ENCODE assay signal across 11 cellular contexts in the genomic region with DNA sequence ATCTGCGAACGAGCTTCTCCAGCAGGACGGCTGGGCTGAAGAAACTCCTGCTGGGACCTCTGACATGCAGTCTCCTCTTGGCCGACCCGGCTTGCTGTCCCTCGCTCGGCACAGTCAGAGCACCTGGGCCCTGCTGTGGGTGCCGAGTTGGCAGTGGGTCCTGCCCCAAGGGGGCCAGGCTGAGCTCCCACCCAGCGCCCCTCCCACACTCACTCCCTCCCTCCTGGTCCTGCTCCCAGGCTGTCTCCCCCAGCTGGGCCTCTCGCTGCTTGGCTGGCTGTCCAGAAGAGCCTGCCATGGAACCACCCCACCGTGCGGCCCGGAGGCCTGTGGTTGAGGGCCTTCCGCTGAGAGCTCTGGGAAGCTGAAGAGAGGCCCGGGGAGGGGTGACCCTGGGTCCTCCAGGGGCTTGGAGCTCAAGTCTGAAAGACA. TPM values are rescaled to one million over a fixed set of nuclear protein-coding genes. Genes with fewer than 3 reads are reported as not detected.
DNase-seq lines count a peak whose midpoint lies in the region; ATAC-seq, FAIRE-seq and TF ChIP-seq lines count a peak whose summit lies in the region.
"Had no signal": no experiment of that assay in that cellular context is flagged by ENCODE, and none has a peak within 500 bp of the region (broad histone marks: within the 10 kb centered on the region; RNA-seq: fewer than 3 reads in every experiment).

No MANE protein-coding gene starts in this region.

- H3K9ac ChIP-seq in IMR-90 (ENCODE audit: low read depth, low read length) (0 out of 2 replicates have a peak overlapping the region, but pooled peaks have one; percentile 6), H9 (ENCODE audit: extremely low read depth, insufficient read length, low read length) (no peak overlapping the region)

- no peak overlapping the region for H3K27ac ChIP-seq in IMR-90 (ENCODE audit: insufficient read depth, low read length)
- H3K27ac ChIP-seq in esophagus muscularis mucosa (replicated peaks in 1 of 4) = peak overlapping the region; percentile 72 to 77 (median 74)
- H3K27ac ChIP-seq in lower lobe of right lung = peak overlapping the region; percentile 49
- no peak overlapping the region for H3K27ac ChIP-seq in H9 (ENCODE audit: insufficient read length, low read depth, low read length)

- peaks cover 23% of the 10 kb centered on the region for H3K9me1 ChIP-seq in IMR-90 (ENCODE audit: insufficient read depth, low read length)

- H3K4me1 Mint-ChIP-seq in stimulated activated naive B cell treated with anti-CD40 and anti-IgM and Interleukin-4, amounts not matched to agents 10 μg/mL and 1 μg/mL and 100 μg/mL, for 72 hours = peaks cover 72 to 95% of the 10 kb centered on the region in 2 donors
- peaks cover 34 to 42% of the 10 kb centered on the region in 2 experiments for H3K4me1 Mint-ChIP-seq in H9

- H3K14ac ChIP-seq in IMR-90 (replicated peaks; ENCODE audit: low read depth, low read length) (no peak overlapping the region), H9 (ENCODE audit: insufficient read depth, low read length) (no peak overlapping the region)

- POLR2A ChIA-PET in IMR-90 (lab: Charles Lee; ENCODE audit: unreplicated experiment) = interaction anchor here (0.5 kb wide), 1 partner anchor 11 kb away, joined by 3 read pairs; no protein-coding TSS in a partner anchor

- H2BK15ac ChIP-seq in IMR-90 (ENCODE audit: low read depth, low read length) (no peak overlapping the region), H9 (ENCODE audit: low read depth, low read length) (no peak overlapping the region)

- peak overlapping the region; percentile 95 for H3K27ac Mint-ChIP-seq in stimulated activated naive B cell treated with anti-CD40 and anti-IgM and Interleukin-4, amounts not matched to agents 10 μg/mL and 1 μg/mL and 100 μg/mL, for 72 hours
- H3K27ac Mint-ChIP-seq in H9 = no peak overlapping the region

- H3K36me3 Mint-ChIP-seq in stimulated activated naive B cell treated with anti-CD40 and anti-IgM and Interleukin-4, amounts not matched to agents 10 μg/mL and 1 μg/mL and 100 μg/mL, for 72 hours = peaks cover 4 to 25% of the 10 kb centered on the region in 2 donors
- peaks cover 0 to 2% (median 0%) of the 10 kb centered on the region in 3 experiments; a peak in 1 of 7 replicates for H3K36me3 Mint-ChIP-seq in H9 (ENCODE audit: insufficient read depth in 1 of 3, low read depth in 3 of 3)

- no peak overlapping the region for H3K23ac ChIP-seq in IMR-90 (ENCODE audit: low read depth, low read length)
- H3K23ac ChIP-seq in H9 (ENCODE audit: insufficient read length, low read depth, low read length) = no peak overlapping the region

- H2BK5ac ChIP-seq in IMR-90 (ENCODE audit: low read depth, low read length, poor library complexity, severe bottlenecking) = no peak overlapping the region
- no peak overlapping the region for H2BK5ac ChIP-seq in H9 (ENCODE audit: insufficient read length, low read length)

- no TSS peak for BruUV-seq in IMR-90 (replicated peaks; lab: Mats Ljungman, UMichigan)

- peaks cover 28% of the 10 kb centered on the region for H3K4me1 ChIP-seq in IMR-90 (ENCODE audit: control insufficient read depth, insufficient read depth, low read length)
- H3K4me1 ChIP-seq in esophagus muscularis mucosa = peaks cover 78 to 97% (median 94%) of the 10 kb centered on the region in 4 donors
- H3K4me1 ChIP-seq in lower lobe of right lung = peaks cover 75% of the 10 kb centered on the region
- H3K4me1 ChIP-seq in H9 (ENCODE audit: insufficient read depth, low read length) = no peaks in the 10 kb centered on the region; the same call in 1 of the 2 replicates

- H3K23me2 ChIP-seq in H9 (ENCODE audit: insufficient read length, low read depth, low read length, poor library complexity, severe bottlenecking) = peaks cover 2% of the 10 kb centered on the region

- no peaks in the 10 kb centered on the region for H3K9me3 Mint-ChIP-seq in stimulated activated naive B cell treated with anti-CD40 and anti-IgM and Interleukin-4, amounts not matched to agents 10 μg/mL and 1 μg/mL and 100 μg/mL, for 72 hours
- H3K9me3 Mint-ChIP-seq in H9 = no peaks in the 10 kb centered on the region

- no peak overlapping the region for H4K91ac ChIP-seq in IMR-90 (ENCODE audit: insufficient read depth, low read depth, low read length)
- H4K91ac ChIP-seq in H9 (ENCODE audit: insufficient read length, low read depth, low read length) = no peak overlapping the region

- in situ Hi-C loops in IMR-90 (cut with MboI; ENCODE audit: low sequenced_read_pairs) = no loop called here

- H2BK12ac ChIP-seq in H9 (ENCODE audit: insufficient read length, low read depth, low read length) = no peak overlapping the region

- H3K79me2 ChIP-seq in H9 (ENCODE audit: insufficient read depth, low read length) = peaks cover 14% of the 10 kb centered on the region

- peak overlapping the region; percentile 35 for H2AK9ac ChIP-seq in IMR-90 (replicated peaks; ENCODE audit: low read depth, low read length, poor library complexity)

- H3K56ac ChIP-seq in IMR-90 (ENCODE audit: extremely low read depth, insufficient read depth, low read length) (no peak overlapping the region), H9 (ENCODE audit: insufficient read length, low read depth, low read length) (no peak overlapping the region)

- H4K8ac ChIP-seq in IMR-90 (ENCODE audit: low read depth in 2 of 2, low read length in 2 of 2) = no peak overlapping the region
- no peak overlapping the region for H4K8ac ChIP-seq in H9 (replicated peaks; ENCODE audit: insufficient read length, low read depth, low read length)

- H4K20me1 ChIP-seq in IMR-90 (ENCODE audit: insufficient read depth, low read length) (peaks cover 90% of the 10 kb centered on the region), H9 (ENCODE audit: control insufficient read depth, insufficient read depth, insufficient read length) (no peaks in the 10 kb centered on the region)

- ATAC-seq in IMR-90 (ENCODE audit: low read depth) (peak; percentile 30), lower lobe of right lung (peak; percentile 16 to 44), HG03045 (IDR thresholded peaks at IDR 0.05; ENCODE audit: unreplicated experiment) (no peak)
- no peak for ATAC-seq in stimulated activated naive B cell treated with anti-CD40 and anti-IgM and Interleukin-4, amounts not matched to agents 10 μg/mL and 1 μg/mL and 100 μg/mL, for 72 hours (replicated peaks)

- TF ChIP-seq RAD21 in IMR-90 (IDR thresholded peaks at IDR 0.05; ENCODE audit: low read length) = no peak

- no peak overlapping the region for H3T11ph ChIP-seq in H9 (ENCODE audit: low read length)

- H3K36me3 ChIP-seq in IMR-90 (ENCODE audit: control insufficient read depth, insufficient read depth, low read length) = no peaks in the 10 kb centered on the region
- H3K36me3 ChIP-seq in esophagus muscularis mucosa = no peaks in the 10 kb centered on the region
- H3K36me3 ChIP-seq in lower lobe of right lung = peaks cover 5% of the 10 kb centered on the region

- WGBS in IMR-90 (ENCODE audit: extremely low coverage in 2 of 2, insufficient read length in 1 of 2), 2 experiments = 30% methylated on average over 2 of the region's 15 CpGs; no CpG with 5 or more reads in 1 of the 2 experiments
- WGBS in esophagus muscularis mucosa = 27% methylated on average over 3 of the region's 15 CpGs
- WGBS in H9 (ENCODE audit: extremely low coverage, insufficient read length, low lambda C conversion rate) = no CpG with 5 or more reads among the region's 15 CpGs

- H4K5ac ChIP-seq in IMR-90 (ENCODE audit: low read depth, low read length) (no peak overlapping the region), H9 (ENCODE audit: insufficient read length, low read depth, low read length) (no peak overlapping the region)

- CTCF ChIA-PET in IMR-90 (lab: Yijun Ruan, JAX) = interaction anchor here (0.7 kb wide), 1 partner anchor 262 kb away, joined by 6 read pairs; no protein-coding TSS in a partner anchor

- dilution Hi-C loops in IMR-90 (cut with HindIII; ENCODE audit: low sequenced_read_pairs, unreplicated experiment) = no loop called here

- H2AFZ ChIP-seq in IMR-90 (replicated peaks; ENCODE audit: low read length, poor library complexity) (no peak overlapping the region), H9 (ENCODE audit: low read length) (no peak overlapping the region)

- H3K27me3 ChIP-seq in IMR-90 (ENCODE audit: control insufficient read depth, insufficient read depth, low read length) (no peaks in the 10 kb centered on the region), esophagus muscularis mucosa (no peaks in the 10 kb centered on the region), lower lobe of right lung (ENCODE audit: low read depth) (no peaks in the 10 kb centered on the region), H9 (ENCODE audit: insufficient read depth, low read length) (no peaks in the 10 kb centered on the region)

- DNase-seq in IMR-90 = peak; percentile 38
- no peak for DNase-seq in esophagus muscularis mucosa (ENCODE audit: extremely low spot score)
- peak; percentile 49 for DNase-seq in lower lobe of right lung
- DNase-seq in stimulated activated naive B cell treated with anti-CD40 and anti-IgM and Interleukin-4, amounts not matched to agents 10 μg/mL and 1 μg/mL and 100 μg/mL, for 72 hours = no peak
- no peak for DNase-seq in NCI-H345 (lab: John Stamatoyannopoulos, UW)
- DNase-seq in urothelium cell line (ENCODE audit: low spot score) = no peak
- DNase-seq in H9 = no peak
- DNase-seq: activated T-cell treated with anti-CD3 and anti-CD28 coated beads for 4 hours, DND-41 had no signal

- no peaks in the 10 kb centered on the region for H3K27me3 Mint-ChIP-seq in stimulated activated naive B cell treated with anti-CD40 and anti-IgM and Interleukin-4, amounts not matched to agents 10 μg/mL and 1 μg/mL and 100 μg/mL, for 72 hours
- peaks cover 1% of the 10 kb centered on the region; the same call in 1 of the 2 replicates for H3K27me3 Mint-ChIP-seq in H9 (ENCODE audit: low read depth)

- TF ChIP-seq EP300 in esophagus muscularis mucosa (IDR thresholded peaks at IDR 0.05) = no peak

- H3K4me3 ChIP-seq in IMR-90 (ENCODE audit: insufficient read depth, low read depth, low read length) (no peak overlapping the region), esophagus muscularis mucosa (peak overlapping the region; percentile 37 to 49 (median 38)), lower lobe of right lung (peak overlapping the region; percentile 11)

- H2AK5ac ChIP-seq in IMR-90 (ENCODE audit: low read depth, low read length) (0 out of 2 replicates have a peak overlapping the region, but pooled peaks have one; percentile 36), H9 (ENCODE audit: insufficient read length, low read length) (no peak overlapping the region)

- H3K4me2 ChIP-seq in IMR-90 (ENCODE audit: low read depth, low read length) = no peak overlapping the region; the same call in 1 of the 2 replicates
- H3K4me2 ChIP-seq in H9 (ENCODE audit: insufficient read depth, insufficient read length, low read length) = no peak overlapping the region

- H2BK20ac ChIP-seq in IMR-90 (ENCODE audit: low read depth, low read length) (no peak overlapping the region), H9 (ENCODE audit: low read depth, low read length, poor library complexity, severe bottlenecking) (no peak overlapping the region)

- H3K9me3 ChIP-seq in IMR-90 (ENCODE audit: control insufficient read depth, insufficient read depth, low read length) (no peaks in the 10 kb centered on the region), esophagus muscularis mucosa (no peaks in the 10 kb centered on the region), lower lobe of right lung (no peaks in the 10 kb centered on the region), H9 (ENCODE audit: control insufficient read depth, low read depth, low read length) (no peaks in the 10 kb centered on the region)

- TF ChIP-seq POLR2A in IMR-90 (IDR thresholded peaks at IDR 0.05; ENCODE audit: low read depth, low read length) (no peak), esophagus muscularis mucosa (IDR thresholded peaks at IDR 0.05; ENCODE audit: low read depth) (no peak)

- peaks cover 27 to 96% of the 10 kb centered on the region in 2 experiments; a peak in 3 of 4 replicates for H3K79me1 ChIP-seq in IMR-90 (ENCODE audit: low read depth in 1 of 2, low read length in 2 of 2)
- peaks cover 9% of the 10 kb centered on the region for H3K79me1 ChIP-seq in H9 (ENCODE audit: insufficient read depth, low read depth, low read length, poor library complexity, severe bottlenecking)

- intact Hi-C loops in IMR-90 (cut with micrococcal nuclease) (no loop called here), esophagus muscularis mucosa (cut with DNase I) (no loop called here), lower lobe of right lung (cut with DNase I) (no loop called here)

- H3K4ac ChIP-seq in IMR-90 (ENCODE audit: low read depth, low read length) = no peak overlapping the region
- H3K4ac ChIP-seq in H9 (ENCODE audit: low read depth, low read length) = no peak overlapping the region

- no peak for TF ChIP-seq CTCF in IMR-90 (conservative IDR thresholded peaks at IDR 0.05; ENCODE audit: low read depth, low read length)
- TF ChIP-seq CTCF in esophagus muscularis mucosa (IDR thresholded peaks at IDR 0.05) = peak in 1 of 3 experiments; percentile 16
- no peak for TF ChIP-seq CTCF in lower lobe of right lung (IDR thresholded peaks at IDR 0.05)
- no peak for TF ChIP-seq CTCF in H9 (conservative IDR thresholded peaks at IDR 0.05)

- no peak overlapping the region for H3K18ac ChIP-seq in IMR-90 (ENCODE audit: low read depth, low read length)
- no peak overlapping the region for H3K18ac ChIP-seq in H9 (ENCODE audit: insufficient read length, low read depth, low read length)

- H3K4me3 Mint-ChIP-seq in stimulated activated naive B cell treated with anti-CD40 and anti-IgM and Interleukin-4, amounts not matched to agents 10 μg/mL and 1 μg/mL and 100 μg/mL, for 72 hours = peak overlapping the region; percentile 25 to 55
- no peak overlapping the region for H3K4me3 Mint-ChIP-seq in H9

- FAIRE-seq in urothelium cell line (lab: Jason Lieb, UNC) = no peak
- FAIRE-seq: GM19239 had no signal

- H2BK120ac ChIP-seq in IMR-90 (ENCODE audit: low read depth, low read length) (no peak overlapping the region), H9 (ENCODE audit: low read depth, low read length, poor library complexity, severe bottlenecking) (no peak overlapping the region)

RNA-seq across cellular contexts. Expression of a gene that starts 6.0 kb away (rescaled TPM):
- total RNA-seq in IMR-90 (2012; rRNA removed) = 54.4 and 61.5 TPM in 2 replicates
- polyA plus RNA-seq in IMR-90 (2012; rRNA removed) = 104 and 124 TPM in 2 replicates
- polyA plus RNA-seq in IMR-90 (2012; cell fraction: cytosol; rRNA removed) = 58.9 and 87.2 TPM in 2 replicates
- 461 and 611 TPM in 2 replicates for polyA plus RNA-seq in IMR-90 (2012; cell fraction: nucleus; rRNA removed; ENCODE audit: low replicate concordance)
- total RNA-seq in esophagus muscularis mucosa = 10 to 100 TPM; 53.3 to 82.1 (median 64.0) TPM
- 102 TPM for total RNA-seq in lower lobe of right lung
- 142 and 150 TPM in 2 replicates for total RNA-seq in H9 (2021)

RNA-seq across cellular contexts. Expression of a gene that starts 52.6 kb away (rescaled TPM):
- total RNA-seq in IMR-90 (2012; rRNA removed) = under 0.01 TPM in 2 replicates
- 0.17 and 0.21 TPM in 2 replicates for polyA plus RNA-seq in IMR-90 (2012; rRNA removed)
- polyA plus RNA-seq in IMR-90 (2012; cell fraction: cytosol; rRNA removed) = 0.17 and 0.42 TPM in 2 replicates
- polyA plus RNA-seq in IMR-90 (2012; cell fraction: nucleus; rRNA removed; ENCODE audit: low replicate concordance) = 1.5 and 3.1 TPM in 2 replicates
- under 1 TPM in 1 of 4 donors, not detected in 3; 0.97 TPM for total RNA-seq in esophagus muscularis mucosa
- not detected for total RNA-seq in lower lobe of right lung
- total RNA-seq in H9 (2021) = 0.31 and 0.35 TPM in 2 replicates

Comparison
In these comparisons a context has a peak if more than half of its experiments do, and no peak if none do; other contexts are left out.
1. ATAC-seq: peak in IMR-90 (single experiment) and lower lobe of right lung (2 of 2); none in stimulated activated naive B cell treated with anti-CD40 and anti-IgM and Interleukin-4, amounts not matched to agents 10 μg/mL and 1 μg/mL and 100 μg/mL, for 72 hours (0 of 2) and HG03045 (single experiment).
2. DNase-seq: peak in IMR-90 (single experiment) and lower lobe of right lung (single experiment); none in esophagus muscularis mucosa (single experiment), stimulated activated naive B cell treated with anti-CD40 and anti-IgM and Interleukin-4, amounts not matched to agents 10 μg/mL and 1 μg/mL and 100 μg/mL, for 72 hours (single experiment), NCI-H345 (single experiment), urothelium cell line (single experiment) and H9 (single experiment).
3. H3K27ac ChIP-seq: peak in esophagus muscularis mucosa (4 of 4) and lower lobe of right lung (single experiment); none in IMR-90 (single experiment) and H9 (single experiment).
4. H3K4me3 Mint-ChIP-seq: peak in stimulated activated naive B cell treated with anti-CD40 and anti-IgM and Interleukin-4, amounts not matched to agents 10 μg/mL and 1 μg/mL and 100 μg/mL, for 72 hours (2 of 2); none in H9 (0 of 2).